Comparison of ENCODE assay signal across 8 cellular contexts in genomic region chr7:76575919-76576657, GRCh38. TPM values are rescaled to one million over a fixed set of nuclear protein-coding genes. Genes with fewer than 3 reads are reported as not detected.
DNase-seq lines count a peak whose midpoint lies in the region; TF ChIP-seq lines count a peak whose summit lies in the region.
"Not testable (repeated sequence)": the region's sequence is repeated elsewhere in the genome, so short reads cannot be mapped to it uniquely, and the experiment has no call there.

No MANE protein-coding gene starts in this region.

- not testable (repeated sequence) for H3K9me2 ChIP-seq in SK-N-SH

- peak overlapping the region; percentile 89 for H3K27ac Mint-ChIP-seq in mesothelial cell of epicardium

- CTCF ChIA-PET in SK-N-SH (lab: Yijun Ruan, JAX) = not testable (repeated sequence)

- H3K27me3 Mint-ChIP-seq in mesothelial cell of epicardium (ENCODE audit: low read depth) = not testable (repeated sequence)

- H3K9ac ChIP-seq in SK-N-SH; colonic mucosa (ENCODE audit: low read depth in 2 of 2, low read length in 2 of 2): not testable (repeated sequence)

- not testable (repeated sequence) for H3K9me3 ChIP-seq in SK-N-SH, colonic mucosa, testis

- 49% methylated on average over 3 of the region's 3 CpGs for WGBS in SK-N-SH (ENCODE audit: low lambda C conversion rate)
- WGBS in testis, 2 donors = 23 to 37% methylated on average over 3 of the region's 3 CpGs

- peaks cover 13% of the 10 kb centered on the region for H3K4me1 Mint-ChIP-seq in mesothelial cell of epicardium

- not testable (repeated sequence) for H3K36me3 Mint-ChIP-seq in mesothelial cell of epicardium

- peak; percentile 22 for DNase-seq in Daoy (ENCODE audit: low read depth)
- DNase-seq in HT-29 (ENCODE audit: low spot score) = peak; percentile 46
- DNase-seq in SK-N-SH; mesothelial cell of epicardium (ENCODE audit: low spot score in 2 of 2, unreplicated experiment in 2 of 2): not testable (repeated sequence)
- DNase-seq in astrocyte of the spinal cord (ENCODE audit: low read depth, low spot score) = peak; percentile 48
- DNase-seq in colonic mucosa = peak; percentile 23
- peak; percentile 20 for DNase-seq in fibroblast of the aortic adventitia (ENCODE audit: low read depth)
- peak; percentile 75 for DNase-seq in testis

- peak overlapping the region; percentile 12 to 22; a peak in 1 of 4 replicates for H3K27ac ChIP-seq in SK-N-SH (ENCODE audit: low read depth in 2 of 2, low read length in 1 of 2)
- not testable (repeated sequence) for H3K27ac ChIP-seq in colonic mucosa, testis

- POLR2A ChIA-PET in SK-N-SH (lab: Yijun Ruan, JAX) = not testable (repeated sequence)

- not testable (repeated sequence) for H2AFZ ChIP-seq in SK-N-SH (ENCODE audit: low read depth)

- peaks cover 23% of the 10 kb centered on the region for H3F3A ChIP-seq in SK-N-SH (replicated peaks; ENCODE audit: insufficient read depth)

- H3K4me2 ChIP-seq in SK-N-SH = not testable (repeated sequence)

- intact Hi-C loops in colonic mucosa (cut with DNase I); testis (cut with DNase I; ENCODE audit: low total_unique reads): not testable (repeated sequence)

- H3K4me1 ChIP-seq in SK-N-SH (ENCODE audit: control insufficient read depth in 1 of 2, insufficient read depth in 2 of 2, low read depth in 1 of 2, low read length in 1 of 2); colonic mucosa; testis: not testable (repeated sequence)

- not testable (repeated sequence) for TF ChIP-seq EP300 in SK-N-SH (IDR thresholded peaks at IDR 0.05; ENCODE audit: borderline replicate concordance in 1 of 2, low read depth in 1 of 2, low read length in 1 of 2)

- TF ChIP-seq RAD21 in SK-N-SH (IDR thresholded peaks at IDR 0.05; ENCODE audit: low read length) = not testable (repeated sequence)

- peaks cover 0 to 14% of the 10 kb centered on the region in 2 experiments for H3K36me3 ChIP-seq in SK-N-SH (replicated peaks in 1 of 2; ENCODE audit: control insufficient read depth in 1 of 2, insufficient read depth in 2 of 2, low read length in 1 of 2)
- H3K36me3 ChIP-seq in colonic mucosa; testis (ENCODE audit: low read depth, missing control alignments): not testable (repeated sequence)

- peaks cover 48% of the 10 kb centered on the region for H3K79me2 ChIP-seq in SK-N-SH (ENCODE audit: insufficient read depth)

- H3K9me3 Mint-ChIP-seq in mesothelial cell of epicardium = not testable (repeated sequence)

- H3K4me3 Mint-ChIP-seq in mesothelial cell of epicardium = not testable (repeated sequence)

- in situ Hi-C loops in astrocyte of the spinal cord (cut with HindIII; ENCODE audit: low sequenced_read_pairs) = not testable (repeated sequence)

- H3K4me3 ChIP-seq in SK-N-SH (ENCODE audit: low read depth in 2 of 2, low read length in 1 of 2); astrocyte of the spinal cord (ENCODE audit: low read depth, low read length); colonic mucosa; fibroblast of the aortic adventitia (ENCODE audit: low read depth, low read length); testis: not testable (repeated sequence)

- not testable (repeated sequence) for TF ChIP-seq CTCF in SK-N-SH (IDR thresholded peaks at IDR 0.05); astrocyte of the spinal cord (IDR thresholded peaks at IDR 0.05; ENCODE audit: low read depth, low read length); colonic mucosa (IDR thresholded peaks at IDR 0.05); fibroblast of the aortic adventitia (IDR thresholded peaks at IDR 0.05; ENCODE audit: insufficient read depth, low read length); mesothelial cell of epicardium (IDR thresholded peaks at IDR 0.05; ENCODE audit: unreplicated experiment); testis (IDR thresholded peaks at IDR 0.05)

- not testable (repeated sequence) for H3K27me3 ChIP-seq in SK-N-SH (ENCODE audit: insufficient read depth); colonic mucosa; testis

- not testable (repeated sequence) for TF ChIP-seq POLR2A in testis (IDR thresholded peaks at IDR 0.05)

- H4K20me1 ChIP-seq in SK-N-SH (ENCODE audit: insufficient read depth) = not testable (repeated sequence)

TF ChIP-seq in SK-N-SH, 30 proteins besides CTCF, POLR2A, EP300 and RAD21:
- TF ChIP-seq NFIC (IDR thresholded peaks at IDR 0.05; ENCODE audit: borderline replicate concordance) = peak; percentile 55

RNA-seq across cellular contexts. Expression of gene SPDYE16, which starts 33.0 kb away (rescaled TPM):
- total RNA-seq in Daoy (2014; rRNA removed; shearing (Covaris generic)) = under 0.01 TPM in 1 of 2 replicates, not detected in the other
- total RNA-seq in HT-29 (2014; rRNA removed; shearing (Covaris generic)) = 0.15 and 0.63 TPM in 2 replicates
- polyA plus RNA-seq in SK-N-SH (2012; rRNA removed) (0.10 TPM in 1 of 2 replicates, not detected in the other), testis (ENCODE audit: insufficient read depth, low read depth, low replicate concordance) (4.1 TPM)
- polyA plus RNA-seq in SK-N-SH (2012; cell fraction: cytosol; rRNA removed) = 0.03 and 0.05 TPM in 2 replicates
- 0.20 and 0.39 TPM in 2 replicates for polyA plus RNA-seq in SK-N-SH (2012; cell fraction: nucleus; rRNA removed)
- total RNA-seq in colonic mucosa (not detected), fibroblast of the aortic adventitia (ENCODE audit: low replicate concordance) (0.09 and 0.33 TPM in 2 replicates), mesothelial cell of epicardium (0.18 to 0.44 TPM (median 0.34 TPM) in 3 replicates), testis (1 to 10 TPM in 1 of 2 donors, under 1 TPM in 1; 0.68 to 1.3 TPM)

RNA-seq across cellular contexts. Expression of gene POMZP3, which starts 51.0 kb away (rescaled TPM):
- 2.9 and 4.4 TPM in 2 replicates for total RNA-seq in Daoy (2014; rRNA removed; shearing (Covaris generic))
- 7.6 and 9.9 TPM in 2 replicates for total RNA-seq in HT-29 (2014; rRNA removed; shearing (Covaris generic))
- polyA plus RNA-seq in SK-N-SH (2012; rRNA removed) = 10.3 and 11.7 TPM in 2 replicates
- 9.6 and 9.7 TPM in 2 replicates for polyA plus RNA-seq in SK-N-SH (2012; cell fraction: cytosol; rRNA removed)
- 7.1 and 9.0 TPM in 2 replicates for polyA plus RNA-seq in SK-N-SH (2012; cell fraction: nucleus; rRNA removed)
- 10 to 100 TPM in 1 of 2 donors, 1 to 10 TPM in 1; 6.5 to 21.1 TPM for total RNA-seq in colonic mucosa
- 7.7 and 9.6 TPM in 2 replicates for total RNA-seq in fibroblast of the aortic adventitia (ENCODE audit: low replicate concordance)
- total RNA-seq in mesothelial cell of epicardium = 14.7 to 15.8 TPM (median 15.7 TPM) in 3 replicates
- total RNA-seq in testis = 10 to 100 TPM; 22.3 to 35.0 TPM
- 30.9 TPM for polyA plus RNA-seq in testis (ENCODE audit: insufficient read depth, low read depth, low replicate concordance)
